ENCODE assay signal across 8 cellular contexts in the genomic region with DNA sequence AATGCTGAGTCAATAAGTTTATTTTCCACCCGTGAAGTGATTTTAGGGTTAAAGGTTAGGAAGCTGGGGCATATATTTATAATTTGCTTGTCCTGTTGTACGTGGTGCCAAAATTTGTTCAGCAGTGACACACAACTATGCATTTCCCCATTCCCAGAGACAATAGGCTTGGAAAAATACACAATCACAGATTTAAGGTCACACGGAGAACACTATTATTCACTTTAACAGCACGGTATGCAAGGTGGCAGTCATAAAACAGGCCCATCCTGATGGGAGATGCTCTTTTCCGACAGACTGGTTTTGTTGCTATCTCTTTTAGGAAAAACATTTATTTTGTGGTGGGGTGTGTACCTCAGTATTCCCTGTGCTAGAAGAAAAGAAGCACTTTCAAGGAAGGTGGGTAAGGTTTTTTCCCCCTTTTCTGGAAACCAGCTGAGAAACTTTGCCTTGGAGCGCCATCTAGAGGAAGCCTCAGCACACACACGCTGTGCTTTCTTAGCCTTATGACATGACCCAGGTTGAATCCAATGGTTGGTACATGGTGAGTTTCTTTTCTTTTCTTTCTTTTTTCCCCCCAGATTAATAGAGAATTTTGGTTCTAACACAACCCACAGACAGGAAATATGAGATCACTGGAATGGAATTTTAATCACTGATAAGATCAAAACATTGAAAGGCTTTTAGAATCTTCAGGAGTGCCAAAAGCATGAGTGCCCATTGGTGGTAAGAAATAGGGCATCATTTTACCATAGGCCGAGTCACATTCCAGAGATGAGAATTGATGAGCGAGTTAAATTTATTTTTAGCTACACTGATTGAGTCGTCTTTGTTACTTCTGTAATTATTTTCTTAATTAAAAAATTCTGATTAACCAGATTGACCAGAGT.
A peak's percentile ranks its signal among the peaks of the same experiment; 100 is the strongest.
DNase-seq lines count a peak whose midpoint lies in the region; ATAC-seq and TF ChIP-seq lines count a peak whose summit lies in the region.

No MANE protein-coding gene starts in this region.

- no peaks in the 10 kb centered on the region for H3K9me3 ChIP-seq in spleen

- TF ChIP-seq CTCF in AG10803 (conservative IDR thresholded peaks at IDR 0.05; ENCODE audit: low read length) (peak; percentile 99), spleen (IDR thresholded peaks at IDR 0.05 in 8 of 11, conservative IDR thresholded peaks at IDR 0.05 in 3 of 11) (peak in 10 of 11 experiments; percentile 52 to 83 (median 78)), omental fat pad (IDR thresholded peaks at IDR 0.05) (peak in 1 of 3 donors; percentile 72)

- 37 to 58% (median 49%) methylated on average over 10 of the region's 10 CpGs for WGBS in spleen, 5 donors

- H3K4me3 ChIP-seq in AG10803 (ENCODE audit: low read length) = no peak overlapping the region
- H3K4me3 ChIP-seq in spleen = no peak overlapping the region

- intact Hi-C loops in spleen (cut with DNase I; ENCODE audit: low total_unique reads) = loop anchor here (10.0 kb wide), 1 partner anchor 230 kb away; no protein-coding TSS in a partner anchor

- no peak for TF ChIP-seq POLR2A in spleen (IDR thresholded peaks at IDR 0.05)

- no peaks in the 10 kb centered on the region for H3K27me3 ChIP-seq in spleen (replicated peaks in 1 of 7)

- no peaks in the 10 kb centered on the region for H3K36me3 ChIP-seq in spleen

- no peak overlapping the region for H3K27ac ChIP-seq in spleen

- ATAC-seq in GM18520 (IDR thresholded peaks at IDR 0.05; ENCODE audit: unreplicated experiment) (peak; percentile 67), omental fat pad (ENCODE audit: low FRiP score) (no peak)

- peak; percentile 40 for DNase-seq in AG10803 (ENCODE audit: low read depth)
- peak; percentile 39 for DNase-seq in LoVo (ENCODE audit: low spot score)
- DNase-seq in SKM-1 (lab: John Stamatoyannopoulos, UW; ENCODE audit: unreplicated experiment) = peak; percentile 21
- DNase-seq in astrocyte of the hippocampus (ENCODE audit: low read depth, low spot score) = peak; percentile 75
- peak; percentile 49 for DNase-seq in iPS DF 4.7 (ENCODE audit: extremely low read depth, low spot score)
- no peak for DNase-seq in spleen
- no peak for DNase-seq in omental fat pad (ENCODE audit: low spot score)

- peaks cover 0 to 4% (median 0%) of the 10 kb centered on the region in 6 donors for H3K4me1 ChIP-seq in spleen

Comparison
In these comparisons a context has a peak if more than half of its experiments do, and no peak if none do; other contexts are left out.
1. DNase-seq: peak in AG10803 (single experiment), LoVo (single experiment), SKM-1 (single experiment), astrocyte of the hippocampus (single experiment) and iPS DF 4.7 (single experiment); none in spleen (single experiment) and omental fat pad (single experiment).